Comparison of ENCODE assay signal across 8 cellular contexts in genomic region chr20:49046087-49046900, GRCh38. TPM values are rescaled to one million over a fixed set of nuclear protein-coding genes. Genes with fewer than 3 reads are reported as not detected.
DNase-seq lines count a peak whose midpoint lies in the region; ATAC-seq and TF ChIP-seq lines count a peak whose summit lies in the region.

CSE1L (plus strand) TSS chr20:49046312; CDS start chr20:49058464, 12,152 bp downstream.

- H3K27ac ChIP-seq in suprapubic skin = peak within 1 kb of the TSS; percentile 96

- TF ChIP-seq POLR2A in suprapubic skin (IDR thresholded peaks at IDR 0.05) = peak; percentile 37 to 73

- no peaks in the 10 kb centered on the region for H3K27me3 ChIP-seq in GM06990 (replicated peaks; ENCODE audit: control insufficient read depth, insufficient read depth, low read length)
- H3K27me3 ChIP-seq in suprapubic skin = no peaks in the 10 kb centered on the region

- peaks cover 18% of the 10 kb centered on the region for H3K4me1 ChIP-seq in suprapubic skin

- peak within 1 kb of the TSS; percentile 97 for H3K4me3 Mint-ChIP-seq in activated naive CD4-positive, alpha-beta T cell treated with anti-CD3 and anti-CD28 coated beads, Interleukin-2, amount 50 U/mL, for 24 hours

- H3K36me3 Mint-ChIP-seq in activated naive CD4-positive, alpha-beta T cell treated with anti-CD3 and anti-CD28 coated beads, Interleukin-2, amount 50 U/mL, for 24 hours = peaks cover 11% of the 10 kb centered on the region

- H3K27me3 Mint-ChIP-seq in activated naive CD4-positive, alpha-beta T cell treated with anti-CD3 and anti-CD28 coated beads, Interleukin-2, amount 50 U/mL, for 24 hours = no peaks in the 10 kb centered on the region

- peaks cover 41% of the 10 kb centered on the region for H3K4me1 Mint-ChIP-seq in activated naive CD4-positive, alpha-beta T cell treated with anti-CD3 and anti-CD28 coated beads, Interleukin-2, amount 50 U/mL, for 24 hours

- no peak for TF ChIP-seq EP300 in suprapubic skin (IDR thresholded peaks at IDR 0.05)

- TF ChIP-seq CTCF in GM06990 (IDR thresholded peaks at IDR 0.05; ENCODE audit: insufficient read depth, low read length, poor library complexity, severe bottlenecking) (no peak), suprapubic skin (IDR thresholded peaks at IDR 0.05) (no peak)

- peak within 1 kb of the TSS; percentile 99 for H3K27ac Mint-ChIP-seq in activated naive CD4-positive, alpha-beta T cell treated with anti-CD3 and anti-CD28 coated beads, Interleukin-2, amount 50 U/mL, for 24 hours

- WGBS in suprapubic skin = no CpG with 5 or more reads among the region's 80 CpGs

- H3K36me3 ChIP-seq in GM06990 (ENCODE audit: control insufficient read depth, insufficient read depth, low read length) (no peaks in the 10 kb centered on the region), suprapubic skin (no peaks in the 10 kb centered on the region)

- H3K4me3 ChIP-seq in GM06990 (replicated peaks; ENCODE audit: low read depth, low read length) = peak within 1 kb of the TSS; percentile 100
- H3K4me3 ChIP-seq in suprapubic skin = peak within 1 kb of the TSS; percentile 95

- no peaks in the 10 kb centered on the region for H3K9me3 ChIP-seq in suprapubic skin

- DNase-seq in GM06990 (ENCODE audit: extremely low read depth, insufficient read length) = peak; percentile 96
- DNase-seq in NCI-H1092 (lab: John Stamatoyannopoulos, UW) = peak; percentile 94
- DNase-seq in globus pallidus (ENCODE audit: low spot score) = peak; percentile 96
- DNase-seq in nucleus accumbens (lab: John Stamatoyannopoulos, UW) = peak; percentile 67 to 97 (median 93)
- peak; percentile 96 to 98 for DNase-seq in suprapubic skin (ENCODE audit: low spot score in 2 of 2)

- ATAC-seq in HG02588 (IDR thresholded peaks at IDR 0.05; ENCODE audit: unreplicated experiment) (peak; percentile 85), SK-N-SH treated with all-trans-retinoic acid at 6 μM for 48 hours (peak; percentile 98)

- no peaks in the 10 kb centered on the region for H3K9me3 Mint-ChIP-seq in activated naive CD4-positive, alpha-beta T cell treated with anti-CD3 and anti-CD28 coated beads, Interleukin-2, amount 50 U/mL, for 24 hours

TF ChIP-seq in SK-N-SH treated with all-trans-retinoic acid at 6 μM for 48 hours, 23 proteins besides CTCF, POLR2A, EP300 and RAD21:
- TF ChIP-seq POU6F1 (CRISPR knock-in tag; IDR thresholded peaks at IDR 0.05; ENCODE audit: borderline replicate concordance, low read depth) (no peak), PATZ1 (CRISPR knock-in tag; IDR thresholded peaks at IDR 0.05; ENCODE audit: borderline replicate concordance) (no peak), SNAI2 (CRISPR knock-in tag; IDR thresholded peaks at IDR 0.05) (no peak)

RNA-seq across cellular contexts. Expression of gene CSE1L, which starts in this region (rescaled TPM):
- 10 to 100 TPM; 38.4 to 47.0 (median 42.6) TPM for total RNA-seq in suprapubic skin

Comparison
In these comparisons a context has a peak if more than half of its experiments do, and no peak if none do; other contexts are left out.
1. Peak in every context shown above with its lines: DNase-seq, ATAC-seq, H3K4me3 ChIP-seq and H3K27ac ChIP-seq.